In genomic region chr4:17664755-17665154, GRCh38 we compare ENCODE assay signal across 10 cellular contexts. TPM values are rescaled to one million over a fixed set of nuclear protein-coding genes. Genes with fewer than 3 reads are reported as not detected.
DNase-seq lines count a peak whose midpoint lies in the region; ATAC-seq and TF ChIP-seq lines count a peak whose summit lies in the region.
"Had no signal": no experiment of that assay in that cellular context is flagged by ENCODE, and none has a peak within 500 bp of the region (broad histone marks: within the 10 kb centered on the region; RNA-seq: fewer than 3 reads in every experiment).

No MANE protein-coding gene starts in this region.

- WGBS in prostate gland: 59% methylated on average over 4 of the region's 4 CpGs

- no peaks in the 10 kb centered on the region for H3K9me3 Mint-ChIP-seq in activated T-cell treated with anti-CD3 and anti-CD28 coated beads, Interleukin-2, amount 50 U/mL, for 72 hours
- no peaks in the 10 kb centered on the region for H3K9me3 Mint-ChIP-seq in stimulated activated naive CD8-positive, alpha-beta T cell treated with anti-CD3 and anti-CD28 coated beads, Interleukin-15, amount 100 ng/mL, for 72 hours

- H3K36me3 Mint-ChIP-seq in activated T-cell treated with anti-CD3 and anti-CD28 coated beads, Interleukin-2, amount 50 U/mL, for 72 hours (ENCODE audit: insufficient read depth in 2 of 2): no peaks in the 10 kb centered on the region

- no peaks in the 10 kb centered on the region for H3K4me1 ChIP-seq in prostate gland (replicated peaks)
- H3K4me1 ChIP-seq: transverse colon had no signal

- H3K4me3 ChIP-seq in prostate gland: no peak overlapping the region
- H3K4me3 ChIP-seq: transverse colon had no signal

- no peaks in the 10 kb centered on the region for H3K9me3 ChIP-seq in prostate gland
- H3K9me3 ChIP-seq: transverse colon had no signal

- no peak overlapping the region for H3K27ac Mint-ChIP-seq in activated T-cell treated with anti-CD3 and anti-CD28 coated beads, Interleukin-2, amount 50 U/mL, for 72 hours
- no peak overlapping the region for H3K27ac Mint-ChIP-seq in stimulated activated naive CD8-positive, alpha-beta T cell treated with anti-CD3 and anti-CD28 coated beads, Interleukin-15, amount 100 ng/mL, for 72 hours

- peaks cover 9% of the 10 kb centered on the region for H3K4me1 Mint-ChIP-seq in activated T-cell treated with anti-CD3 and anti-CD28 coated beads, Interleukin-2, amount 50 U/mL, for 72 hours (ENCODE audit: low read depth)
- H3K4me1 Mint-ChIP-seq in stimulated activated naive CD8-positive, alpha-beta T cell treated with anti-CD3 and anti-CD28 coated beads, Interleukin-15, amount 100 ng/mL, for 72 hours: peaks cover 9% of the 10 kb centered on the region

- peak; percentile 62 to 67 for ATAC-seq in activated T-cell treated with anti-CD3 and anti-CD28 coated beads, Interleukin-2, amount 50 U/mL, for 72 hours (replicated peaks in 1 of 2)
- ATAC-seq in HG02981 (IDR thresholded peaks at IDR 0.05; ENCODE audit: unreplicated experiment): peak; percentile 90
- ATAC-seq in stimulated activated naive CD8-positive, alpha-beta T cell treated with anti-CD3 and anti-CD28 coated beads, Interleukin-15, amount 100 ng/mL, for 72 hours: peak; percentile 86

- TF ChIP-seq CTCF in prostate gland (IDR thresholded peaks at IDR 0.05): no peak

- H3K27ac ChIP-seq in prostate gland: no peak overlapping the region
- H3K27ac ChIP-seq: transverse colon had no signal

- intact Hi-C loops in prostate gland (cut with DNase I): no loop called here

- no peaks in the 10 kb centered on the region for H3K36me3 ChIP-seq in prostate gland
- H3K36me3 ChIP-seq: transverse colon had no signal

- no peaks in the 10 kb centered on the region for H3K27me3 ChIP-seq in prostate gland (replicated peaks; ENCODE audit: insufficient read depth)
- H3K27me3 ChIP-seq: transverse colon had no signal

- DNase-seq in activated T-cell treated with anti-CD3 and anti-CD28 coated beads, Interleukin-2, amount 50 U/mL, for 72 hours: peak in 1 of 2 donors; percentile 3
- DNase-seq in activated T-cell treated with anti-CD3 and anti-CD28 coated beads for 4 hours (no peak), NOMO-1 treated with DMSO at 0.1 percent for 48 hours (lab: John Stamatoyannopoulos, UW; ENCODE audit: unreplicated experiment) (peak; percentile 73), amniotic stem cell (lab: John Stamatoyannopoulos, UW) (no peak), hepatic stellate cell (ENCODE audit: low spot score) (no peak), prostate gland (ENCODE audit: low spot score) (no peak)
- DNase-seq in stimulated activated naive CD8-positive, alpha-beta T cell treated with anti-CD3 and anti-CD28 coated beads, Interleukin-15, amount 100 ng/mL, for 72 hours: peak in 1 of 2 donors; percentile 18
- DNase-seq: activated CD4-positive, alpha-beta T cell treated with anti-CD3 and anti-CD28 coated beads for 4 hours; transverse colon had no signal

- no peak for TF ChIP-seq POLR2A in prostate gland (IDR thresholded peaks at IDR 0.05)

- no peak overlapping the region for H3K4me3 Mint-ChIP-seq in activated T-cell treated with anti-CD3 and anti-CD28 coated beads, Interleukin-2, amount 50 U/mL, for 72 hours
- no peak overlapping the region for H3K4me3 Mint-ChIP-seq in stimulated activated naive CD8-positive, alpha-beta T cell treated with anti-CD3 and anti-CD28 coated beads, Interleukin-15, amount 100 ng/mL, for 72 hours

- H3K27me3 Mint-ChIP-seq in activated T-cell treated with anti-CD3 and anti-CD28 coated beads, Interleukin-2, amount 50 U/mL, for 72 hours (ENCODE audit: low read depth): no peaks in the 10 kb centered on the region
- peaks cover 8% of the 10 kb centered on the region for H3K27me3 Mint-ChIP-seq in stimulated activated naive CD8-positive, alpha-beta T cell treated with anti-CD3 and anti-CD28 coated beads, Interleukin-15, amount 100 ng/mL, for 72 hours

RNA-seq across cellular contexts. Expression of gene MED28, which starts 50.3 kb away (rescaled TPM):
- 10 to 100 TPM; 38.6 to 44.5 TPM for total RNA-seq in activated T-cell treated with anti-CD3 and anti-CD28 coated beads, Interleukin-2, amount 50 U/mL, for 72 hours
- total RNA-seq in prostate gland: 10 to 100 TPM; 17.2 to 21.3 TPM
